Comparison of ENCODE assay signal across 9 cellular contexts in genomic region chr10:1368772-1369171, GRCh38.
DNase-seq lines count a peak whose midpoint lies in the region; ATAC-seq, FAIRE-seq and TF ChIP-seq lines count a peak whose summit lies in the region.
"Had no signal": no experiment of that assay in that cellular context is flagged by ENCODE, and none has a peak within 500 bp of the region (broad histone marks: within the 10 kb centered on the region; RNA-seq: fewer than 3 reads in every experiment).

No MANE protein-coding gene starts in this region.

- H4K20me1 ChIP-seq in keratinocyte (ENCODE audit: control insufficient read depth, extremely low read depth, insufficient read depth, low read length) = no peaks in the 10 kb centered on the region

- no peaks in the 10 kb centered on the region for H3K36me3 ChIP-seq in keratinocyte (ENCODE audit: control insufficient read depth in 2 of 2, extremely low read depth in 1 of 2, insufficient read depth in 2 of 2, low read length in 2 of 2)

- no peak overlapping the region for H3K4me3 ChIP-seq in keratinocyte (ENCODE audit: control insufficient read depth in 2 of 3, extremely low read depth in 1 of 3, insufficient read depth in 2 of 3, low read depth in 1 of 3, low read length in 3 of 3)

- dilution Hi-C loops in keratinocyte (cut with MboI; ENCODE audit: extremely low pct_ligation_motif_present, low sequenced_read_pairs) = no loop called here

- no peak overlapping the region for H3K9ac ChIP-seq in keratinocyte (ENCODE audit: control insufficient read depth, extremely low read depth, insufficient read depth, low read length)

- no peak overlapping the region for H3K4me3 Mint-ChIP-seq in activated naive CD4-positive, alpha-beta T cell treated with anti-CD3 and anti-CD28 coated beads for 36 hours
- no peak overlapping the region for H3K4me3 Mint-ChIP-seq in stimulated activated memory B cell treated with anti-CD40 and anti-IgM and Interleukin-4, amounts not matched to agents 10 μg/mL and 1 μg/mL and 100 μg/mL, for 72 hours
- H3K4me3 Mint-ChIP-seq: stimulated activated naive CD8-positive, alpha-beta T cell treated with anti-CD3 and anti-CD28 coated beads, Interleukin-15, Interleukin-2, amounts not matched to agents 100 ng/mL and 50 ng/mL, for 24 hours had no signal

- no peaks in the 10 kb centered on the region for H3K36me3 Mint-ChIP-seq in activated naive CD4-positive, alpha-beta T cell treated with anti-CD3 and anti-CD28 coated beads for 36 hours (ENCODE audit: low read depth)
- H3K36me3 Mint-ChIP-seq in stimulated activated memory B cell treated with anti-CD40 and anti-IgM and Interleukin-4, amounts not matched to agents 10 μg/mL and 1 μg/mL and 100 μg/mL, for 72 hours = no peaks in the 10 kb centered on the region

- no peaks in the 10 kb centered on the region for H3K79me2 ChIP-seq in keratinocyte (ENCODE audit: control insufficient read depth, insufficient read depth, low read length)

- H3K4me2 ChIP-seq in keratinocyte (ENCODE audit: control insufficient read depth, extremely low read depth, insufficient read depth, low read depth, low read length) = no peak overlapping the region

- DNase-seq in HTR-8/SVneo (ENCODE audit: insufficient read length, low spot score) (peak; percentile 43), keratinocyte (ENCODE audit: low read depth, low spot score) (no peak), NOMO-1 treated with DMSO at 0.1 percent for 48 hours (lab: John Stamatoyannopoulos, UW; ENCODE audit: unreplicated experiment) (no peak), dedifferentiated amniotic fluid mesenchymal stem cell (ENCODE audit: extremely low spot score) (no peak)
- DNase-seq in activated naive CD4-positive, alpha-beta T cell treated with anti-CD3 and anti-CD28 coated beads for 36 hours = peak; percentile 68

- H3K4me1 ChIP-seq in keratinocyte (ENCODE audit: control insufficient read depth, extremely low read depth, insufficient read depth, low read length) = peaks cover 10% of the 10 kb centered on the region

- no peaks in the 10 kb centered on the region for H3K9me3 Mint-ChIP-seq in activated naive CD4-positive, alpha-beta T cell treated with anti-CD3 and anti-CD28 coated beads for 36 hours
- no peaks in the 10 kb centered on the region for H3K9me3 Mint-ChIP-seq in stimulated activated memory B cell treated with anti-CD40 and anti-IgM and Interleukin-4, amounts not matched to agents 10 μg/mL and 1 μg/mL and 100 μg/mL, for 72 hours
- H3K9me3 Mint-ChIP-seq: stimulated activated naive CD8-positive, alpha-beta T cell treated with anti-CD3 and anti-CD28 coated beads, Interleukin-15, Interleukin-2, amounts not matched to agents 100 ng/mL and 50 ng/mL, for 24 hours had no signal

- CTCF ChIA-PET in activated naive CD4-positive, alpha-beta T cell treated with anti-CD3 and anti-CD28 coated beads for 36 hours (lab: Charles Lee) = interaction anchor here (0.7 to 2.2 kb wide), 10 partner anchors 8 to 258 kb away, joined by 3 to 9 read pairs (median 4); no protein-coding TSS in a partner anchor

- H3K9me3 ChIP-seq in keratinocyte (ENCODE audit: control insufficient read depth, low read depth, low read length) = peaks cover 3% of the 10 kb centered on the region

- H3K27ac ChIP-seq in keratinocyte (ENCODE audit: control insufficient read depth, insufficient read depth, low read length) = no peak overlapping the region

- H3K9me1 ChIP-seq in keratinocyte (ENCODE audit: control insufficient read depth, extremely low read depth, insufficient read depth, low read length) = no peaks in the 10 kb centered on the region

- intact Hi-C loops in activated naive CD4-positive, alpha-beta T cell treated with anti-CD3 and anti-CD28 coated beads for 36 hours (cut with micrococcal nuclease) = loop anchor here (1.0 kb wide), 1 partner anchor 258 kb away; no protein-coding TSS in a partner anchor

- no peak overlapping the region for H2AFZ ChIP-seq in keratinocyte (ENCODE audit: control insufficient read depth, low read length)

- peak; percentile 82 for TF ChIP-seq CTCF in GM12872 (IDR thresholded peaks at IDR 0.05; ENCODE audit: insufficient read depth, low read depth, low read length)
- peak; percentile 14 to 30 (median 28) for TF ChIP-seq CTCF in keratinocyte (optimal IDR thresholded peaks at IDR 0.05 in 1 of 3, IDR thresholded peaks at IDR 0.05 in 1 of 3, conservative IDR thresholded peaks at IDR 0.05 in 1 of 3; ENCODE audit: extremely low read depth in 1 of 3, insufficient read depth in 2 of 3, low read length in 3 of 3)

- peak; percentile 62 for ATAC-seq in stimulated activated memory B cell treated with anti-CD40 and anti-IgM and Interleukin-4, amounts not matched to agents 10 μg/mL and 1 μg/mL and 100 μg/mL, for 72 hours
- no peak for ATAC-seq in GM19452 (IDR thresholded peaks at IDR 0.05; ENCODE audit: unreplicated experiment)

- peaks cover 28% of the 10 kb centered on the region for H3K27me3 Mint-ChIP-seq in activated naive CD4-positive, alpha-beta T cell treated with anti-CD3 and anti-CD28 coated beads for 36 hours (ENCODE audit: low read depth)
- peaks cover 56% of the 10 kb centered on the region for H3K27me3 Mint-ChIP-seq in stimulated activated memory B cell treated with anti-CD40 and anti-IgM and Interleukin-4, amounts not matched to agents 10 μg/mL and 1 μg/mL and 100 μg/mL, for 72 hours

- H3K27me3 ChIP-seq in keratinocyte (ENCODE audit: control insufficient read depth, extremely low read depth, insufficient read depth, low read length) = no peaks in the 10 kb centered on the region

- FAIRE-seq in HTR-8/SVneo (lab: Jason Lieb, UNC) (no peak), keratinocyte (lab: Jason Lieb, UNC) (no peak)

- H3K4me1 Mint-ChIP-seq in activated naive CD4-positive, alpha-beta T cell treated with anti-CD3 and anti-CD28 coated beads for 36 hours (ENCODE audit: low read depth) = peaks cover 3% of the 10 kb centered on the region
- peaks cover 13% of the 10 kb centered on the region for H3K4me1 Mint-ChIP-seq in stimulated activated memory B cell treated with anti-CD40 and anti-IgM and Interleukin-4, amounts not matched to agents 10 μg/mL and 1 μg/mL and 100 μg/mL, for 72 hours

- no peak overlapping the region for H3K27ac Mint-ChIP-seq in activated naive CD4-positive, alpha-beta T cell treated with anti-CD3 and anti-CD28 coated beads for 36 hours
- H3K27ac Mint-ChIP-seq in stimulated activated memory B cell treated with anti-CD40 and anti-IgM and Interleukin-4, amounts not matched to agents 10 μg/mL and 1 μg/mL and 100 μg/mL, for 72 hours = no peak overlapping the region
- H3K27ac Mint-ChIP-seq: stimulated activated naive CD8-positive, alpha-beta T cell treated with anti-CD3 and anti-CD28 coated beads, Interleukin-15, Interleukin-2, amounts not matched to agents 100 ng/mL and 50 ng/mL, for 24 hours had no signal

Comparison
In these comparisons a context has a peak if more than half of its experiments do, and no peak if none do; other contexts are left out.
1. DNase-seq: peak in HTR-8/SVneo (single experiment) and activated naive CD4-positive, alpha-beta T cell treated with anti-CD3 and anti-CD28 coated beads for 36 hours (single experiment); none in keratinocyte (single experiment), NOMO-1 treated with DMSO at 0.1 percent for 48 hours (single experiment) and dedifferentiated amniotic fluid mesenchymal stem cell (single experiment).